12 cellular contexts compared by ENCODE assay signal in genomic region chr4:93184093-93184492, GRCh38.
DNase-seq lines count a peak whose midpoint lies in the region; TF ChIP-seq lines count a peak whose summit lies in the region.
"Had no signal": no experiment of that assay in that cellular context is flagged by ENCODE, and none has a peak within 500 bp of the region (broad histone marks: within the 10 kb centered on the region; RNA-seq: fewer than 3 reads in every experiment).

No MANE protein-coding gene starts in this region.

- no peaks in the 10 kb centered on the region for H3K9me3 Mint-ChIP-seq in MCF 10A (ENCODE audit: unreplicated experiment)

- no peaks in the 10 kb centered on the region for H3K9me2 ChIP-seq in hepatocyte (replicated peaks; ENCODE audit: insufficient read depth)

- CTCF ChIA-PET in MCF 10A (lab: Yijun Ruan, JAX), result interaction anchor here (0.6 to 1.5 kb wide), 7 partner anchors 11 to 1844 kb away, joined by 3 to 6 read pairs (median 4); no protein-coding TSS in a partner anchor

- TF ChIP-seq CTCF in MCF 10A (IDR thresholded peaks at IDR 0.05; ENCODE audit: unreplicated experiment) (no peak), breast epithelium (IDR thresholded peaks at IDR 0.05) (no peak), hepatocyte (IDR thresholded peaks at IDR 0.05; ENCODE audit: poor library complexity) (no peak), BE2C (IDR thresholded peaks at IDR 0.05; ENCODE audit: low read depth, low read length) (no peak), transverse colon (IDR thresholded peaks at IDR 0.05) (no peak)

- H2AFZ ChIP-seq in hepatocyte, result no peak overlapping the region

- H3K27me3 Mint-ChIP-seq in MCF 10A (ENCODE audit: insufficient read depth, unreplicated experiment), result no peaks in the 10 kb centered on the region
- H3K27me3 Mint-ChIP-seq: activated naive CD8-positive, alpha-beta T cell; CD8-positive, alpha-beta memory T cell had no signal

- H3K4me1 ChIP-seq in breast epithelium (peaks cover 0 to 8% of the 10 kb centered on the region in 2 donors), hepatocyte (ENCODE audit: insufficient read depth) (no peaks in the 10 kb centered on the region), BE2C (no peaks in the 10 kb centered on the region), transverse colon (no peaks in the 10 kb centered on the region)

- no peaks in the 10 kb centered on the region for H3K79me2 ChIP-seq in hepatocyte

- H3K9me3 ChIP-seq in breast epithelium, result no peaks in the 10 kb centered on the region
- no peaks in the 10 kb centered on the region for H3K9me3 ChIP-seq in hepatocyte (ENCODE audit: low read depth)
- H3K9me3 ChIP-seq in BE2C, result no peaks in the 10 kb centered on the region
- H3K9me3 ChIP-seq in transverse colon, result no peaks in the 10 kb centered on the region

- peak; percentile 13 for DNase-seq in MCF 10A (ENCODE audit: unreplicated experiment)
- DNase-seq in breast epithelium (ENCODE audit: low spot score in 2 of 2), result no peak
- peak; percentile 83 for DNase-seq in NCI-H446 treated with DMSO at 0.1 percent for 48 hours (lab: John Stamatoyannopoulos, UW)
- peak; percentile 7 for DNase-seq in hepatocyte (ENCODE audit: low spot score)
- DNase-seq in BE2C, result no peak
- DNase-seq in SK-N-DZ (ENCODE audit: low spot score), result no peak
- no peak for DNase-seq in COLO829 (ENCODE audit: low spot score)
- no peak for DNase-seq in transverse colon
- DNase-seq: CD8-positive, alpha-beta memory T cell; hippocampal formation had no signal

- no TSS peak for BruUV-seq in MCF 10A (replicated peaks; lab: Mats Ljungman, UMichigan)

- H3K27ac ChIP-seq in breast epithelium, result no peak overlapping the region
- H3K27ac ChIP-seq in hepatocyte, result no peak overlapping the region
- H3K27ac ChIP-seq in transverse colon, result no peak overlapping the region

- H3K27ac Mint-ChIP-seq in MCF 10A (ENCODE audit: low read depth, unreplicated experiment), result peak overlapping the region; percentile 90
- H3K27ac Mint-ChIP-seq: activated naive CD8-positive, alpha-beta T cell; CD8-positive, alpha-beta memory T cell had no signal

- in situ Hi-C loops in transverse colon (cut with MboI; ENCODE audit: low pct_ligation_motif_present in 1 of 4, low pct_unique_long_range_greater_than_20kb in 1 of 4, low sequenced_read_pairs in 3 of 4), result no loop called here

- POLR2A ChIA-PET in MCF 10A (lab: Yijun Ruan, JAX), result interaction anchor here (0.8 kb wide), 1 partner anchor 308 kb away, joined by 4 read pairs; no protein-coding TSS in a partner anchor

- H3K4me2 ChIP-seq in hepatocyte, result no peak overlapping the region

- H4K20me1 ChIP-seq in hepatocyte (ENCODE audit: insufficient read depth, poor library complexity, severe bottlenecking), result no peaks in the 10 kb centered on the region

- TF ChIP-seq POLR2A in breast epithelium (IDR thresholded peaks at IDR 0.05), result no peak
- no peak for TF ChIP-seq POLR2A in transverse colon (IDR thresholded peaks at IDR 0.05)

- H3K27me3 ChIP-seq in breast epithelium (no peaks in the 10 kb centered on the region), hepatocyte (no peaks in the 10 kb centered on the region), BE2C (no peaks in the 10 kb centered on the region), transverse colon (no peaks in the 10 kb centered on the region)

- H3K36me3 ChIP-seq in breast epithelium (no peaks in the 10 kb centered on the region), hepatocyte (replicated peaks; ENCODE audit: insufficient read depth, low read depth) (no peaks in the 10 kb centered on the region), BE2C (no peaks in the 10 kb centered on the region), transverse colon (no peaks in the 10 kb centered on the region)

- no peak overlapping the region for H3K4me3 Mint-ChIP-seq in MCF 10A (ENCODE audit: unreplicated experiment)
- H3K4me3 Mint-ChIP-seq: activated naive CD8-positive, alpha-beta T cell; CD8-positive, alpha-beta memory T cell; neural crest cell had no signal

- H3K4me3 ChIP-seq in breast epithelium (no peak overlapping the region), hepatocyte (no peak overlapping the region), BE2C (ENCODE audit: low read depth, low read length) (no peak overlapping the region), transverse colon (no peak overlapping the region)

- intact Hi-C loops in MCF 10A (cut with micrococcal nuclease), result loop anchor here (10.0 kb wide), 1 partner anchor 209 kb away; no protein-coding TSS in a partner anchor
- intact Hi-C loops in breast epithelium (cut with DNase I; ENCODE audit: low total_unique reads), result no loop called here
- intact Hi-C loops in transverse colon (cut with DNase I; ENCODE audit: low total_unique reads), result no loop called here

- peaks cover 5% of the 10 kb centered on the region for H3K36me3 Mint-ChIP-seq in MCF 10A (ENCODE audit: insufficient read depth, unreplicated experiment)
- H3K36me3 Mint-ChIP-seq: activated naive CD8-positive, alpha-beta T cell; CD8-positive, alpha-beta memory T cell had no signal

- no peak for TF ChIP-seq EP300 in transverse colon (IDR thresholded peaks at IDR 0.05; ENCODE audit: low read depth)

- H3K4me1 Mint-ChIP-seq in MCF 10A (ENCODE audit: insufficient read depth, unreplicated experiment), result peaks cover 23% of the 10 kb centered on the region
- H3K4me1 Mint-ChIP-seq: CD8-positive, alpha-beta memory T cell; neural crest cell had no signal

- whole genome bisulfite sequencing in hepatocyte (ENCODE audit: low lambda C conversion rate, missing lambda C conversion rate), result 29% methylated on average over 2 of the region's 2 CpGs
- 6 to 27% methylated on average over 2 of the region's 2 CpGs for WGBS in transverse colon (ENCODE audit: low coverage in 1 of 2), 2 donors

Comparison
In these comparisons a context has a peak if more than half of its experiments do, and no peak if none do; other contexts are left out.
1. DNase-seq: peak in MCF 10A (single experiment), NCI-H446 treated with DMSO at 0.1 percent for 48 hours (single experiment) and hepatocyte (single experiment); none in breast epithelium (0 of 2), BE2C (single experiment), SK-N-DZ (single experiment), COLO829 (single experiment) and transverse colon (single experiment).